ENCODE assay signal across 27 cellular contexts in the genomic region with DNA sequence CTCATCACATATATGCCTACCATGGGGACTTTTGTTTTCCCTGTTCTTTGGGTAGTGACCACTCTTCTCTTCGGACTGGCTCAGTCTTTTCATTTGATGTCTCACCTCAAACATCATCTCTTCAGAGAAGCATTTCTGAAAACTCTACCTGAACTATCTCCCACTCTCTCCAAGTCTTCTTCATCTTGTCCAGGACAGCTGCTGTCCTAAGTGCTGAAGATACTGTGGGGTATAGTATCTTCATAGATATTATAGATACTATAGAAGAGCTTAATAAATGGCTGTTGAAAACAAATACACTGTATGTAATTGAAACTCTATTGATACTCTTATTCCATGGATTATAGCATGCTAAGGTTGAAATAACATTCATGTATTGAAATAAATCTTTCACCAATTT.
"Had no signal": no experiment of that assay in that cellular context is flagged by ENCODE, and none has a peak within 500 bp of the region (broad histone marks: within the 10 kb centered on the region; RNA-seq: fewer than 3 reads in every experiment).

No MANE protein-coding gene starts in this region.

- H3K36me3 ChIP-seq: ascending aorta, brain microvascular endothelial cell, esophagus muscularis mucosa, gastrocnemius medialis, heart left ventricle had no signal

- ATAC-seq: activated naive CD4-positive, alpha-beta T cell treated with anti-CD3 and anti-CD28 coated beads, Interleukin-2, amount 50 U/mL, for 72 hours; activated T-cell treated with anti-CD3 and anti-CD28 coated beads, Interleukin-2, amount 50 U/mL, for 72 hours; foreskin keratinocyte; gastrocnemius medialis; heart left ventricle had no signal

- H3K4me3 ChIP-seq: ascending aorta, esophagus muscularis mucosa, gastrocnemius medialis, heart left ventricle had no signal

- DNase-seq: activated CD4-positive, alpha-beta memory T cell treated with anti-CD3 and anti-CD28 coated beads, Interleukin-2, amount 10 ng/mL, durations not matched to agents 7 days and 5 days; activated CD4-positive, alpha-beta T cell treated with anti-CD3 and anti-CD28 coated beads for 4 hours; activated CD4-positive, alpha-beta T cell treated with anti-CD3 and anti-CD28 coated beads, Interleukin-2, amount 10 ng/mL, durations not matched to agents 7 days and 5 days; activated CD4-positive, alpha-beta T cell treated with anti-CD3 and anti-CD28 coated beads, Interleukin-2, amount 50 U/mL, for 4 hours; activated CD4-positive, CD25-positive, alpha-beta regulatory T cell; activated CD4-positive, CD25-positive, alpha-beta regulatory T cell treated with anti-CD3 and anti-CD28 coated beads, Interleukin-2, amount 50 U/mL, for 72 hours; activated CD8-positive, alpha-beta memory T cell treated with anti-CD3 and anti-CD28 coated beads, Interleukin-2, amount 50 U/mL, for 48 hours; activated gamma-delta T cell; activated naive CD4-positive, alpha-beta T cell; activated naive CD4-positive, alpha-beta T cell treated with anti-CD3 and anti-CD28 coated beads, Interleukin-2, amount 10 ng/mL, durations not matched to agents 7 days and 5 days; activated naive CD8-positive, alpha-beta T cell treated with anti-CD3 and anti-CD28 coated beads, Interleukin-2, amount 10 ng/mL, durations not matched to agents 7 days and 5 days; activated T-cell treated with anti-CD3 and anti-CD28 coated beads for 4 hours; activated T-cell treated with anti-CD3 and anti-CD28 coated beads, Interleukin-2, amount 50 U/mL, for 24 hours; activated T-cell treated with anti-CD3 and anti-CD28 coated beads, Interleukin-2, amount 50 U/mL, for 72 hours; brain microvascular endothelial cell; caudate nucleus; cortex of kidney; dermis blood vessel endothelial cell; effector CD4-positive, alpha-beta T cell; foreskin keratinocyte; gastrocnemius medialis; glutamatergic neuron; heart left ventricle; T-helper 2 cell had no signal

- H3K4me3 Mint-ChIP-seq: activated CD4-positive, alpha-beta memory T cell treated with anti-CD3 and anti-CD28 coated beads, Interleukin-2, amount 10 ng/mL, durations not matched to agents 7 days and 5 days; activated CD4-positive, alpha-beta T cell treated with anti-CD3 and anti-CD28 coated beads, Interleukin-2, amount 10 ng/mL, durations not matched to agents 7 days and 5 days; activated naive CD4-positive, alpha-beta T cell treated with anti-CD3 and anti-CD28 coated beads, Interleukin-2, amount 10 ng/mL, durations not matched to agents 7 days and 5 days; activated naive CD8-positive, alpha-beta T cell treated with anti-CD3 and anti-CD28 coated beads, Interleukin-2, amount 10 ng/mL, durations not matched to agents 7 days and 5 days; activated T-cell treated with anti-CD3 and anti-CD28 coated beads, Interleukin-2, amount 50 U/mL, for 24 hours; activated T-cell treated with anti-CD3 and anti-CD28 coated beads, Interleukin-2, amount 50 U/mL, for 72 hours had no signal

- H3K4me1 Mint-ChIP-seq: activated CD4-positive, alpha-beta memory T cell treated with anti-CD3 and anti-CD28 coated beads, Interleukin-2, amount 10 ng/mL, durations not matched to agents 7 days and 5 days; activated CD4-positive, alpha-beta T cell treated with anti-CD3 and anti-CD28 coated beads, Interleukin-2, amount 10 ng/mL, durations not matched to agents 7 days and 5 days; activated naive CD4-positive, alpha-beta T cell treated with anti-CD3 and anti-CD28 coated beads, Interleukin-2, amount 10 ng/mL, durations not matched to agents 7 days and 5 days; activated naive CD8-positive, alpha-beta T cell treated with anti-CD3 and anti-CD28 coated beads, Interleukin-2, amount 10 ng/mL, durations not matched to agents 7 days and 5 days had no signal

- H3K27me3 ChIP-seq: ascending aorta, brain microvascular endothelial cell, esophagus muscularis mucosa, foreskin keratinocyte, gastrocnemius medialis, heart left ventricle had no signal

- H3K9me3 ChIP-seq: ascending aorta, esophagus muscularis mucosa, gastrocnemius medialis, heart left ventricle had no signal

- H3K9me3 Mint-ChIP-seq: activated CD4-positive, alpha-beta memory T cell treated with anti-CD3 and anti-CD28 coated beads, Interleukin-2, amount 10 ng/mL, durations not matched to agents 7 days and 5 days; activated naive CD4-positive, alpha-beta T cell treated with anti-CD3 and anti-CD28 coated beads, Interleukin-2, amount 10 ng/mL, durations not matched to agents 7 days and 5 days; activated naive CD8-positive, alpha-beta T cell treated with anti-CD3 and anti-CD28 coated beads, Interleukin-2, amount 10 ng/mL, durations not matched to agents 7 days and 5 days had no signal

- H3K36me3 Mint-ChIP-seq: activated naive CD4-positive, alpha-beta T cell treated with anti-CD3 and anti-CD28 coated beads, Interleukin-2, amount 10 ng/mL, durations not matched to agents 7 days and 5 days; activated naive CD4-positive, alpha-beta T cell treated with anti-CD3 and anti-CD28 coated beads, Interleukin-2, amount 50 U/mL, for 72 hours; activated naive CD8-positive, alpha-beta T cell treated with anti-CD3 and anti-CD28 coated beads, Interleukin-2, amount 10 ng/mL, durations not matched to agents 7 days and 5 days had no signal

- H3K27ac Mint-ChIP-seq: activated CD4-positive, alpha-beta memory T cell treated with anti-CD3 and anti-CD28 coated beads, Interleukin-2, amount 10 ng/mL, durations not matched to agents 7 days and 5 days; activated CD4-positive, alpha-beta T cell treated with anti-CD3 and anti-CD28 coated beads, Interleukin-2, amount 10 ng/mL, durations not matched to agents 7 days and 5 days; activated naive CD4-positive, alpha-beta T cell treated with anti-CD3 and anti-CD28 coated beads, Interleukin-2, amount 10 ng/mL, durations not matched to agents 7 days and 5 days; activated naive CD4-positive, alpha-beta T cell treated with anti-CD3 and anti-CD28 coated beads, Interleukin-2, amount 50 U/mL, for 72 hours; activated naive CD8-positive, alpha-beta T cell treated with anti-CD3 and anti-CD28 coated beads, Interleukin-2, amount 10 ng/mL, durations not matched to agents 7 days and 5 days; activated T-cell treated with anti-CD3 and anti-CD28 coated beads, Interleukin-2, amount 50 U/mL, for 24 hours; activated T-cell treated with anti-CD3 and anti-CD28 coated beads, Interleukin-2, amount 50 U/mL, for 72 hours had no signal

- H3K27me3 Mint-ChIP-seq: activated CD4-positive, alpha-beta memory T cell treated with anti-CD3 and anti-CD28 coated beads, Interleukin-2, amount 10 ng/mL, durations not matched to agents 7 days and 5 days; activated CD4-positive, alpha-beta T cell treated with anti-CD3 and anti-CD28 coated beads, Interleukin-2, amount 10 ng/mL, durations not matched to agents 7 days and 5 days; activated naive CD4-positive, alpha-beta T cell treated with anti-CD3 and anti-CD28 coated beads, Interleukin-2, amount 10 ng/mL, durations not matched to agents 7 days and 5 days; activated naive CD8-positive, alpha-beta T cell treated with anti-CD3 and anti-CD28 coated beads, Interleukin-2, amount 10 ng/mL, durations not matched to agents 7 days and 5 days; activated T-cell treated with anti-CD3 and anti-CD28 coated beads, Interleukin-2, amount 50 U/mL, for 24 hours had no signal

- H3K4me1 ChIP-seq: ascending aorta, esophagus muscularis mucosa, foreskin keratinocyte, gastrocnemius medialis, heart left ventricle had no signal

- H3K27ac ChIP-seq: ascending aorta, brain microvascular endothelial cell, esophagus muscularis mucosa, foreskin keratinocyte, gastrocnemius medialis, heart left ventricle had no signal
